ENCODE assay signal across 8 cellular contexts in genomic region chr1:116372186-116372585, GRCh38. TPM values are rescaled to one million over a fixed set of nuclear protein-coding genes. Genes with fewer than 3 reads are reported as not detected.
DNase-seq lines count a peak whose midpoint lies in the region; ATAC-seq, FAIRE-seq and TF ChIP-seq lines count a peak whose summit lies in the region.

No MANE protein-coding gene starts in this region.

- ATAC-seq in GM12878 (no peak), left lung (no peak), GM18861 (IDR thresholded peaks at IDR 0.05; ENCODE audit: unreplicated experiment) (no peak)

- peaks cover 36% of the 10 kb centered on the region for H3K27me3 Mint-ChIP-seq in T-helper 1 cell treated with Interleukin-12 subunit alpha and Interleukin-12 subunit beta and Interleukin-4 antibody, amounts not matched to agents 30 μg/mL and 1 μg/mL, for 36 hours (ENCODE audit: low read depth)

- TF ChIP-seq CTCF in GM12878 (IDR thresholded peaks at IDR 0.05 in 2 of 3, conservative IDR thresholded peaks at IDR 0.05 in 1 of 3; ENCODE audit: control insufficient read depth in 2 of 3, extremely low read depth in 1 of 3, insufficient read depth in 1 of 3, low read depth in 3 of 3, low read length in 3 of 3) = no peak
- TF ChIP-seq CTCF in left lung (IDR thresholded peaks at IDR 0.05) = no peak

- H3K27ac Mint-ChIP-seq in T-helper 1 cell treated with Interleukin-12 subunit alpha and Interleukin-12 subunit beta and Interleukin-4 antibody, amounts not matched to agents 30 μg/mL and 1 μg/mL, for 36 hours = no peak overlapping the region

- no peaks in the 10 kb centered on the region for H3K9me3 ChIP-seq in GM12878 (replicated peaks; ENCODE audit: control insufficient read depth, insufficient read depth, low read length)
- H3K9me3 ChIP-seq in left lung = no peaks in the 10 kb centered on the region

- no peak for DNase-seq in T-helper 1 cell
- DNase-seq in GM12878 (ENCODE audit: low read depth, low spot score) = no peak
- DNase-seq in left lung = no peak
- DNase-seq in central memory CD4-positive, alpha-beta T cell = no peak
- no peak for DNase-seq in hepatic stellate cell (ENCODE audit: low spot score)

- H3K4me3 ChIP-seq in GM12878 = peak overlapping the region; percentile 70; the same call in 1 of the 2 replicates
- H3K4me3 ChIP-seq in left lung = peak overlapping the region; percentile 77 to 89

- RAD21 ChIA-PET in GM12878 (lab: Charles Lee; ENCODE audit: unreplicated experiment) = interaction anchor here (2.8 kb wide), 1 partner anchor 113 kb away, joined by 7 read pairs; no protein-coding TSS in a partner anchor

- 0 out of 4 replicates have a peak, but pooled peaks cover 0 to 8% of the 10 kb centered on the region in 2 experiments for H3K27me3 ChIP-seq in GM12878 (replicated peaks in 1 of 2; ENCODE audit: control insufficient read depth in 2 of 2, insufficient read depth in 2 of 2, low read length in 1 of 2)
- H3K27me3 ChIP-seq in left lung = no peaks in the 10 kb centered on the region

- H4K20me1 ChIP-seq in GM12878 (ENCODE audit: control insufficient read depth, insufficient read depth) = no peaks in the 10 kb centered on the region

- no peak overlapping the region for H3K27ac ChIP-seq in GM12878 (ENCODE audit: control insufficient read depth, insufficient read depth)
- H3K27ac ChIP-seq in left lung = peak overlapping the region; percentile 94 to 98
- peak overlapping the region; percentile 85 for H3K27ac ChIP-seq in temporal lobe (ENCODE audit: low read depth, low read length)

- H3K4me3 Mint-ChIP-seq in T-helper 1 cell treated with Interleukin-12 subunit alpha and Interleukin-12 subunit beta and Interleukin-4 antibody, amounts not matched to agents 30 μg/mL and 1 μg/mL, for 36 hours = peak overlapping the region; percentile 72

- H3K4me1 ChIP-seq in GM12878 (ENCODE audit: control insufficient read depth, insufficient read depth, low read length) (0 out of 2 replicates have a peak, but pooled peaks cover 5% of the 10 kb centered on the region), left lung (peaks cover 32 to 43% of the 10 kb centered on the region in 2 donors)

- H2AFZ ChIP-seq in GM12878 (ENCODE audit: control insufficient read depth, low read depth, low read length) = peak overlapping the region; percentile 96; the same call in 1 of the 2 replicates

- in situ Hi-C loops in GM12878 (cut with MboI) = no loop called here

- peaks cover 2% of the 10 kb centered on the region for H3K36me3 Mint-ChIP-seq in T-helper 1 cell treated with Interleukin-12 subunit alpha and Interleukin-12 subunit beta and Interleukin-4 antibody, amounts not matched to agents 30 μg/mL and 1 μg/mL, for 36 hours (ENCODE audit: low read depth)

- no peaks in the 10 kb centered on the region for H3K9me3 Mint-ChIP-seq in T-helper 1 cell treated with Interleukin-12 subunit alpha and Interleukin-12 subunit beta and Interleukin-4 antibody, amounts not matched to agents 30 μg/mL and 1 μg/mL, for 36 hours

- POLR2A ChIA-PET in GM12878 (lab: Charles Lee) = interaction anchor here (0.6 kb wide), 1 partner anchor 156 kb away, joined by 3 read pairs; no protein-coding TSS in a partner anchor

- peak overlapping the region; percentile 87 for H3K4me2 ChIP-seq in GM12878 (ENCODE audit: control insufficient read depth, insufficient read depth)

- CTCF ChIA-PET in GM12878 (lab: Yijun Ruan, JAX) = interaction anchor here (1.1 to 1.8 kb wide), 4 partner anchors 10 to 127 kb away, joined by 3 to 9 read pairs (median 4); no protein-coding TSS in a partner anchor

- TF ChIP-seq RAD21 in GM12878 (IDR thresholded peaks at IDR 0.05; ENCODE audit: insufficient read depth, low read depth, low read length) = no peak

- WGBS in GM12878 (ENCODE audit: insufficient coverage, insufficient replicate concordance, low lambda C conversion rate, missing lambda C conversion rate) = 22% methylated on average over 11 of the region's 11 CpGs

- BruUV-seq in GM12878 (replicated peaks; lab: Mats Ljungman, UMichigan) = no TSS peak

- intact Hi-C loops in GM12878 (cut with micrococcal nuclease; ENCODE audit: unreplicated experiment) = no loop called here
- intact Hi-C loops in left lung (cut with DNase I) = no loop called here

- H3K79me2 ChIP-seq in GM12878 (ENCODE audit: control insufficient read depth, insufficient read depth, low read length) = peaks cover 41% of the 10 kb centered on the region

- peaks cover 28% of the 10 kb centered on the region for H3K4me1 Mint-ChIP-seq in T-helper 1 cell treated with Interleukin-12 subunit alpha and Interleukin-12 subunit beta and Interleukin-4 antibody, amounts not matched to agents 30 μg/mL and 1 μg/mL, for 36 hours (ENCODE audit: low read depth)

- no peak for FAIRE-seq in GM12878 (lab: Jason Lieb, UNC)

- no peak for TF ChIP-seq POLR2A in GM12878 (IDR thresholded peaks at IDR 0.05; ENCODE audit: low read depth, low read length)

- no peak overlapping the region; the same call in 1 of the 2 replicates for H3K9ac ChIP-seq in GM12878 (ENCODE audit: control insufficient read depth, insufficient read depth, low read length)

- H3K36me3 ChIP-seq in GM12878 (ENCODE audit: control insufficient read depth in 2 of 2, insufficient read depth in 2 of 2, low read length in 1 of 2) (no peaks in the 10 kb centered on the region), left lung (no peaks in the 10 kb centered on the region)

- SMC1A ChIA-PET in GM12878 (lab: Charles Lee; ENCODE audit: uncharacterized antibody, unreplicated experiment) = interaction anchor here (1.0 kb wide), 1 partner anchor 113 kb away, joined by 3 read pairs; no protein-coding TSS in a partner anchor

- TF ChIP-seq EP300 in GM12878 (IDR thresholded peaks at IDR 0.05; ENCODE audit: borderline replicate concordance in 1 of 2, control insufficient read depth in 1 of 2, low read depth in 2 of 2, low read length in 2 of 2) = no peak

TF ChIP-seq in GM12878, 131 proteins besides CTCF, POLR2A, EP300 and RAD21 (continues in another document):
- no peak for TF ChIP-seq GABPA (IDR thresholded peaks at IDR 0.05; ENCODE audit: low read depth)
- no peak for TF ChIP-seq RCOR1 (conservative IDR thresholded peaks at IDR 0.05; ENCODE audit: low read depth, low read length)
- TF ChIP-seq TCF12 (IDR thresholded peaks at IDR 0.05; ENCODE audit: low read depth, low read length) = no peak
- TF ChIP-seq BRCA1 (IDR thresholded peaks at IDR 0.05; ENCODE audit: low read depth, low read length) = no peak
- no peak for TF ChIP-seq MXI1 (IDR thresholded peaks at IDR 0.05; ENCODE audit: low read depth, low read length)
- no peak for TF ChIP-seq BCLAF1 (IDR thresholded peaks at IDR 0.05)
- no peak for TF ChIP-seq PAX5 (IDR thresholded peaks at IDR 0.05; ENCODE audit: borderline replicate concordance, low read depth, low read length)
- no peak for TF ChIP-seq MAX (IDR thresholded peaks at IDR 0.05; ENCODE audit: low read depth, low read length)
- TF ChIP-seq CBX5 (IDR thresholded peaks at IDR 0.05; ENCODE audit: low read depth) = no peak
- no peak for TF ChIP-seq MEF2A (IDR thresholded peaks at IDR 0.05; ENCODE audit: insufficient read depth, low read depth, low read length)
- no peak for TF ChIP-seq HDGF (IDR thresholded peaks at IDR 0.05)
- TF ChIP-seq NR2C2 (IDR thresholded peaks at IDR 0.05; ENCODE audit: borderline replicate concordance, control insufficient read depth, insufficient read length, low read depth) = no peak
- TF ChIP-seq NR2F1 (conservative IDR thresholded peaks at IDR 0.05) = no peak
- TF ChIP-seq ZNF24 (IDR thresholded peaks at IDR 0.05) = no peak
- no peak for TF ChIP-seq STAT3 (IDR thresholded peaks at IDR 0.05; ENCODE audit: low read depth, low read length)

RNA-seq across cellular contexts. Expression of gene ATP1A1, which starts 0.9 kb away (rescaled TPM):
- 448 and 474 TPM in 2 replicates for total RNA-seq in GM12878 (2013; cell fraction: nucleolus; rRNA removed)
- total RNA-seq in GM12878 (2014; rRNA removed) (247 and 262 TPM in 2 replicates), GM12878 (2014; rRNA removed; fragmentation: Illumina TruSeq; extraction: Trizol) (122 and 125 TPM in 2 replicates), GM12878 (2021) (359 and 374 TPM in 2 replicates), left lung (100 to 1,000 TPM; 686 to 731 TPM), temporal lobe (98.8 TPM)
- polyA plus RNA-seq in GM12878 (2011; ENCODE audit: low read depth) = 247 TPM
- polyA plus RNA-seq in GM12878 (2011; rRNA removed) (472 and 566 TPM in 2 replicates), GM12878 (2014; fragmentation: Illumina TruSeq; extraction: Trizol) (348 and 375 TPM in 2 replicates), GM12878 (2014; fragmentation: Nextera tagmentation; extraction: Ambion mirVana) (100 to 1,000 TPM; 113 to 151 TPM), GM12878 (2014; rRNA removed) (324 and 340 TPM in 2 replicates), GM12878 (2016; fragmentation: Nextera tagmentation; extraction: Ambion mirVana) (100 to 1,000 TPM; 308 to 318 TPM)
- polyA plus RNA-seq in GM12878 (2011; cell fraction: cytosol; rRNA removed) = 544 and 594 TPM in 2 replicates
- 334 and 377 TPM in 2 replicates for polyA plus RNA-seq in GM12878 (2011; cell fraction: nucleus; rRNA removed)
- 277 and 312 TPM in 2 replicates for polyA plus RNA-seq in GM12878 (2012)
- 882 and 896 TPM in 2 replicates for polyA minus RNA-seq in GM12878 (2011; rRNA and poly(A)+ RNA removed)
- polyA minus RNA-seq in GM12878 (2011; cell fraction: cytosol; rRNA and poly(A)+ RNA removed) = 201 and 236 TPM in 2 replicates
- polyA minus RNA-seq in GM12878 (2011; cell fraction: nucleus; rRNA and poly(A)+ RNA removed) = 193 and 239 TPM in 2 replicates
